Comparison of ENCODE assay signal across 9 cellular contexts in genomic region chr10:22666287-22667092, GRCh38. TPM values are rescaled to one million over a fixed set of nuclear protein-coding genes. Genes with fewer than 3 reads are reported as not detected.
DNase-seq lines count a peak whose midpoint lies in the region; ATAC-seq, FAIRE-seq and TF ChIP-seq lines count a peak whose summit lies in the region.
"Had no signal": no experiment of that assay in that cellular context is flagged by ENCODE, and none has a peak within 500 bp of the region (broad histone marks: within the 10 kb centered on the region; RNA-seq: fewer than 3 reads in every experiment).

No MANE protein-coding gene starts in this region.

- H4K20me1 ChIP-seq in osteoblast (ENCODE audit: insufficient read depth, low read length), result peaks cover 14% of the 10 kb centered on the region

- peak overlapping the region; percentile 28 for H3K4me2 ChIP-seq in osteoblast (ENCODE audit: insufficient read depth, low read length)

- H3K27me3 Mint-ChIP-seq in activated T-helper 2 cell treated with anti-CD3 and anti-CD28 coated beads, Interferon-gamma antibody, Interleukin-2, Interleukin-4, amounts not matched to agents 10 μg/mL and 5 μg/mL and 100 μg/mL, durations not matched to agents 14 hours and 24 hours and 36 hours (ENCODE audit: low read depth), result no peaks in the 10 kb centered on the region

- no peaks in the 10 kb centered on the region for H3K9me3 Mint-ChIP-seq in activated T-helper 2 cell treated with anti-CD3 and anti-CD28 coated beads, Interferon-gamma antibody, Interleukin-2, Interleukin-4, amounts not matched to agents 10 μg/mL and 5 μg/mL and 100 μg/mL, durations not matched to agents 14 hours and 24 hours and 36 hours

- H3K4me1 ChIP-seq in osteoblast (ENCODE audit: insufficient read depth, low read length) (peaks cover 16% of the 10 kb centered on the region), kidney (ENCODE audit: control insufficient read depth in 1 of 2, insufficient read depth in 1 of 2, low read depth in 1 of 2, low read length in 2 of 2) (peaks cover 3 to 8% of the 10 kb centered on the region in 2 donors)

- H3K4me1 Mint-ChIP-seq in activated T-helper 2 cell treated with anti-CD3 and anti-CD28 coated beads, Interferon-gamma antibody, Interleukin-2, Interleukin-4, amounts not matched to agents 10 μg/mL and 5 μg/mL and 100 μg/mL, durations not matched to agents 14 hours and 24 hours and 36 hours (ENCODE audit: low read depth), result peaks cover 56% of the 10 kb centered on the region

- ATAC-seq in GM19468 (IDR thresholded peaks at IDR 0.05; ENCODE audit: extremely low read depth, unreplicated experiment), result peak; percentile 35
- ATAC-seq in HG03565 (IDR thresholded peaks at IDR 0.05; ENCODE audit: unreplicated experiment), result peak; percentile 66
- ATAC-seq: HCT116 had no signal

- no peak overlapping the region for H2AFZ ChIP-seq in osteoblast (ENCODE audit: low read length)

- intact Hi-C loops in activated T-helper 2 cell treated with anti-CD3 and anti-CD28 coated beads, Interferon-gamma antibody, Interleukin-2, Interleukin-4, amounts not matched to agents 10 μg/mL and 5 μg/mL and 100 μg/mL, durations not matched to agents 14 hours and 24 hours and 36 hours (cut with micrococcal nuclease), result loop anchor here (1.0 to 5.0 kb wide), 3 partner anchors 8 to 34 kb away; no protein-coding TSS in a partner anchor
- intact Hi-C loops in kidney (cut with DNase I), result no loop called here

- no peak overlapping the region for H3K27ac ChIP-seq in osteoblast (ENCODE audit: low read depth, low read length)
- H3K27ac ChIP-seq in kidney (ENCODE audit: low read depth in 2 of 2, low read length in 2 of 2), result no peak overlapping the region

- in situ Hi-C loops in G401 (cut with HindIII; ENCODE audit: low sequenced_read_pairs), result no loop called here

- H3K9ac ChIP-seq in kidney (ENCODE audit: low read length in 2 of 2), result no peak overlapping the region

- H3K27me3 ChIP-seq in osteoblast (ENCODE audit: insufficient read depth, low read length), result no peaks in the 10 kb centered on the region

- H3K36me3 ChIP-seq in osteoblast (ENCODE audit: insufficient read depth, low read length) (no peaks in the 10 kb centered on the region), kidney (ENCODE audit: control insufficient read depth in 1 of 2, insufficient read depth in 2 of 2, low read length in 2 of 2) (no peaks in the 10 kb centered on the region)

- H3K9me3 ChIP-seq in osteoblast (ENCODE audit: low read depth, low read length), result no peaks in the 10 kb centered on the region
- no peaks in the 10 kb centered on the region for H3K9me3 ChIP-seq in kidney (ENCODE audit: control insufficient read depth in 1 of 2, low read length in 2 of 2)

- H3K4me3 Mint-ChIP-seq in activated T-helper 2 cell treated with anti-CD3 and anti-CD28 coated beads, Interferon-gamma antibody, Interleukin-2, Interleukin-4, amounts not matched to agents 10 μg/mL and 5 μg/mL and 100 μg/mL, durations not matched to agents 14 hours and 24 hours and 36 hours (ENCODE audit: low read depth), result peak overlapping the region; percentile 74

- FAIRE-seq in kidney (lab: Jason Lieb, UNC), result no peak

- DNase-seq in DMS53 treated with DMSO at 0.1 percent for 48 hours (lab: John Stamatoyannopoulos, UW; ENCODE audit: unreplicated experiment) (peak; percentile 68), osteoblast (ENCODE audit: insufficient read length, low spot score, missing footprints) (no peak), nucleus accumbens (lab: John Stamatoyannopoulos, UW) (no peak), kidney (no peak), G401 (ENCODE audit: low spot score) (no peak)
- peak; percentile 51 for DNase-seq in activated T-helper 2 cell treated with anti-CD3 and anti-CD28 coated beads, Interferon-gamma antibody, Interleukin-2, Interleukin-4, amounts not matched to agents 10 μg/mL and 5 μg/mL and 100 μg/mL, durations not matched to agents 14 hours and 24 hours and 36 hours (ENCODE audit: low spot score)

- TF ChIP-seq CTCF in osteoblast (IDR thresholded peaks at IDR 0.05; ENCODE audit: extremely low read depth, low read depth, low read length) (no peak), kidney (IDR thresholded peaks at IDR 0.05; ENCODE audit: borderline replicate concordance, extremely low read depth, insufficient read depth) (no peak)

- H3K79me2 ChIP-seq in osteoblast (ENCODE audit: insufficient read depth, low read length), result peaks cover 72% of the 10 kb centered on the region

- peaks cover 6% of the 10 kb centered on the region for H3K36me3 Mint-ChIP-seq in activated T-helper 2 cell treated with anti-CD3 and anti-CD28 coated beads, Interferon-gamma antibody, Interleukin-2, Interleukin-4, amounts not matched to agents 10 μg/mL and 5 μg/mL and 100 μg/mL, durations not matched to agents 14 hours and 24 hours and 36 hours (ENCODE audit: low read depth)

- H3K4me3 ChIP-seq in osteoblast (ENCODE audit: insufficient read depth, low read length) (no peak overlapping the region), kidney (ENCODE audit: low read length in 2 of 2) (no peak overlapping the region)

- H3K27ac Mint-ChIP-seq in activated T-helper 2 cell treated with anti-CD3 and anti-CD28 coated beads, Interferon-gamma antibody, Interleukin-2, Interleukin-4, amounts not matched to agents 10 μg/mL and 5 μg/mL and 100 μg/mL, durations not matched to agents 14 hours and 24 hours and 36 hours, result peak overlapping the region; percentile 82

RNA-seq across cellular contexts. Expression of gene PIP4K2A, which starts 47.9 kb away (rescaled TPM):
- total RNA-seq in activated T-helper 2 cell treated with anti-CD3 and anti-CD28 coated beads, Interferon-gamma antibody, Interleukin-2, Interleukin-4, amounts not matched to agents 10 μg/mL and 5 μg/mL and 100 μg/mL, durations not matched to agents 14 hours and 24 hours and 36 hours, result 104 and 105 TPM in 2 replicates
- total RNA-seq in osteoblast (65.7 and 68.8 TPM in 2 replicates), kidney (54.6 TPM)
- polyA plus RNA-seq in kidney (ENCODE audit: insufficient read depth, low read depth, low replicate concordance), result 12.2 TPM
- total RNA-seq in G401 (2014; rRNA removed; shearing (Covaris generic)), result 39.2 and 83.4 TPM in 2 replicates

Comparison
In these comparisons a context has a peak if more than half of its experiments do, and no peak if none do; other contexts are left out.
1. DNase-seq: peak in DMS53 treated with DMSO at 0.1 percent for 48 hours (single experiment) and activated T-helper 2 cell treated with anti-CD3 and anti-CD28 coated beads, Interferon-gamma antibody, Interleukin-2, Interleukin-4, amounts not matched to agents 10 μg/mL and 5 μg/mL and 100 μg/mL, durations not matched to agents 14 hours and 24 hours and 36 hours (single experiment); none in osteoblast (single experiment), nucleus accumbens (0 of 56), kidney (single experiment) and G401 (single experiment).